ENCODE assay signal across 19 cellular contexts in genomic region chr7:55100962-55101327, GRCh38.
DNase-seq lines count a peak whose midpoint lies in the region; ATAC-seq and TF ChIP-seq lines count a peak whose summit lies in the region.
"Had no signal": no experiment of that assay in that cellular context is flagged by ENCODE, and none has a peak within 500 bp of the region (broad histone marks: within the 10 kb centered on the region; RNA-seq: fewer than 3 reads in every experiment).

No MANE protein-coding gene starts in this region.

- CTCF ChIA-PET in IMR-90 (lab: Yijun Ruan, JAX), result no interaction called here

- H3K9ac ChIP-seq in IMR-90 (ENCODE audit: low read depth, low read length), result no peak overlapping the region
- H3K9ac ChIP-seq: KMS-11 had no signal

- H3K79me1 ChIP-seq in IMR-90 (ENCODE audit: low read depth in 1 of 2, low read length in 2 of 2), result peaks cover 54 to 90% of the 10 kb centered on the region in 2 experiments

- peak overlapping the region; percentile 28; the same call in 1 of the 2 replicates for H2BK120ac ChIP-seq in IMR-90 (ENCODE audit: low read depth, low read length)

- H3K23ac ChIP-seq in IMR-90 (ENCODE audit: low read depth, low read length), result peak overlapping the region; percentile 35; the same call in 1 of the 2 replicates

- H4K8ac ChIP-seq in IMR-90 (ENCODE audit: low read depth in 2 of 2, low read length in 2 of 2), result peak overlapping the region in 1 of 2 experiments; percentile 36; a peak in 1 of 4 replicates

- no TSS peak for BruUV-seq in IMR-90 (replicated peaks; lab: Mats Ljungman, UMichigan)

- dilution Hi-C loops in IMR-90 (cut with HindIII; ENCODE audit: low sequenced_read_pairs, unreplicated experiment), result no loop called here

- no peak overlapping the region for H3K27ac Mint-ChIP-seq in nephron progenitor cell
- H3K27ac Mint-ChIP-seq: activated naive CD8-positive, alpha-beta T cell had no signal

- H3K4ac ChIP-seq in IMR-90 (ENCODE audit: low read depth, low read length), result peak overlapping the region; percentile 26; the same call in 1 of the 2 replicates

- H2AFZ ChIP-seq in IMR-90 (replicated peaks; ENCODE audit: low read length, poor library complexity), result no peak overlapping the region

- H3K27me3 ChIP-seq in IMR-90 (ENCODE audit: control insufficient read depth, insufficient read depth, low read length), result no peaks in the 10 kb centered on the region
- H3K27me3 ChIP-seq in esophagus (ENCODE audit: control insufficient read depth in 1 of 2, insufficient read depth in 2 of 2, low read length in 2 of 2), result no peaks in the 10 kb centered on the region
- no peaks in the 10 kb centered on the region for H3K27me3 ChIP-seq in lower lobe of right lung (ENCODE audit: low read depth)

- H3K4me3 Mint-ChIP-seq in nephron progenitor cell, result no peak overlapping the region
- H3K4me3 Mint-ChIP-seq: activated naive CD8-positive, alpha-beta T cell; activated T-cell treated with anti-CD3 and anti-CD28 coated beads, Interleukin-2, amount 50 U/mL, for 4 hours had no signal

- H2BK20ac ChIP-seq in IMR-90 (ENCODE audit: low read depth, low read length), result peak overlapping the region; percentile 10; the same call in 1 of the 2 replicates

- H2BK15ac ChIP-seq in IMR-90 (ENCODE audit: low read depth, low read length), result no peak overlapping the region

- no peak overlapping the region for H4K91ac ChIP-seq in IMR-90 (ENCODE audit: insufficient read depth, low read depth, low read length)

- DNase-seq in IMR-90, result no peak
- DNase-seq in lower lobe of right lung, result no peak
- DNase-seq in superior temporal gyrus (ENCODE audit: extremely low spot score), result peak; percentile 26
- DNase-seq in mucosa of descending colon, result no peak
- DNase-seq in epidermal melanocyte (ENCODE audit: insufficient read length, low spot score), result no peak
- no peak for DNase-seq in nephron progenitor cell
- DNase-seq in GF-D8 (lab: John Stamatoyannopoulos, UW), result no peak
- DNase-seq: activated CD4-positive, alpha-beta T cell treated with anti-CD3 and anti-CD28 coated beads, Interleukin-2, amount 50 U/mL, for 1 hour; activated T-cell treated with anti-CD3 and anti-CD28 coated beads, Interleukin-2, amount 50 U/mL, for 4 hours; NCI-H226; small intestine; stimulated activated naive CD4-positive, alpha-beta T cell treated with Interleukin-2 at 50 U/mL for 16 hours; T1000 had no signal

- no peak overlapping the region for H2AK9ac ChIP-seq in IMR-90 (replicated peaks; ENCODE audit: low read depth, low read length, poor library complexity)

- no peak overlapping the region; the same call in 1 of the 2 replicates for H3K18ac ChIP-seq in IMR-90 (ENCODE audit: low read depth, low read length)

- H4K5ac ChIP-seq in IMR-90 (ENCODE audit: low read depth, low read length), result peak overlapping the region; percentile 24

- TF ChIP-seq RAD21 in IMR-90 (IDR thresholded peaks at IDR 0.05; ENCODE audit: low read length), result no peak

- H3K4me2 ChIP-seq in IMR-90 (ENCODE audit: low read depth, low read length), result no peak overlapping the region
- H3K4me2 ChIP-seq: KMS-11 had no signal

- peaks cover 2% of the 10 kb centered on the region; the same call in 1 of the 2 replicates for H3K36me3 ChIP-seq in IMR-90 (ENCODE audit: control insufficient read depth, insufficient read depth, low read length)
- H3K36me3 ChIP-seq in esophagus (ENCODE audit: control insufficient read depth in 2 of 2, insufficient read depth in 2 of 2, low read length in 1 of 2), result no peaks in the 10 kb centered on the region
- no peaks in the 10 kb centered on the region for H3K36me3 ChIP-seq in lower lobe of right lung
- H3K36me3 ChIP-seq in mucosa of descending colon (ENCODE audit: low read depth), result no peaks in the 10 kb centered on the region

- TF ChIP-seq CTCF in IMR-90 (conservative IDR thresholded peaks at IDR 0.05; ENCODE audit: low read depth, low read length) (no peak), lower lobe of right lung (IDR thresholded peaks at IDR 0.05) (no peak), mucosa of descending colon (IDR thresholded peaks at IDR 0.05) (no peak), nephron progenitor cell (IDR thresholded peaks at IDR 0.05) (no peak)

- no peak overlapping the region for H3K4me3 ChIP-seq in IMR-90 (ENCODE audit: insufficient read depth, low read depth, low read length)
- H3K4me3 ChIP-seq in esophagus (ENCODE audit: low read depth in 1 of 2, low read length in 2 of 2), result peak overlapping the region in 1 of 2 donors; percentile 23
- H3K4me3 ChIP-seq in lower lobe of right lung, result no peak overlapping the region
- no peak overlapping the region for H3K4me3 ChIP-seq in mucosa of descending colon

- peaks cover 52% of the 10 kb centered on the region for H4K20me1 ChIP-seq in IMR-90 (ENCODE audit: insufficient read depth, low read length)

- peaks cover 13% of the 10 kb centered on the region for H3K27me3 Mint-ChIP-seq in nephron progenitor cell (ENCODE audit: low read depth, poor library complexity)

- no peaks in the 10 kb centered on the region for H3K9me3 Mint-ChIP-seq in nephron progenitor cell
- H3K9me3 Mint-ChIP-seq: activated T-cell treated with anti-CD3 and anti-CD28 coated beads, Interleukin-2, amount 50 U/mL, for 4 hours had no signal

- 0 out of 2 replicates have a peak overlapping the region, but pooled peaks have one; percentile 11 for H2AK5ac ChIP-seq in IMR-90 (ENCODE audit: low read depth, low read length)

- WGBS in IMR-90 (ENCODE audit: extremely low coverage in 2 of 2, insufficient read length in 1 of 2), 2 experiments, result 0% methylated on average over 1 of the region's 9 CpGs; no CpG with 5 or more reads in 1 of the 2 experiments
- WGBS in esophagus, 2 donors, result 33 to 45% methylated on average over 9 of the region's 9 CpGs

- peaks cover 32% of the 10 kb centered on the region for H3K9me1 ChIP-seq in IMR-90 (ENCODE audit: insufficient read depth, low read length)

- intact Hi-C loops in IMR-90 (cut with micrococcal nuclease) (no loop called here), lower lobe of right lung (cut with DNase I) (no loop called here), mucosa of descending colon (cut with DNase I, micrococcal nuclease) (no loop called here)

- ATAC-seq in IMR-90 (ENCODE audit: low read depth), result no peak
- ATAC-seq in lower lobe of right lung, result peak; percentile 9 to 34
- ATAC-seq in mucosa of descending colon, result no peak
- ATAC-seq: activated T-cell treated with anti-CD3 and anti-CD28 coated beads, Interleukin-2, amount 50 U/mL, for 4 hours; HCT116; left colon had no signal

- H3K14ac ChIP-seq in IMR-90 (replicated peaks; ENCODE audit: low read depth, low read length), result no peak overlapping the region

- POLR2A ChIA-PET in IMR-90 (lab: Charles Lee; ENCODE audit: unreplicated experiment), result no interaction called here

- H2BK5ac ChIP-seq in IMR-90 (ENCODE audit: low read depth, low read length, poor library complexity, severe bottlenecking), result no peak overlapping the region

- H3K27ac ChIP-seq in IMR-90 (ENCODE audit: insufficient read depth, low read length) (peak overlapping the region; percentile 13; the same call in 1 of the 2 replicates), esophagus (ENCODE audit: low read depth in 2 of 2, low read length in 1 of 2) (peak overlapping the region; percentile 88 to 96), lower lobe of right lung (peak overlapping the region; percentile 64)
- H3K27ac ChIP-seq: HL-60, KMS-11 had no signal

- no peaks in the 10 kb centered on the region for H3K36me3 Mint-ChIP-seq in nephron progenitor cell (ENCODE audit: low read depth)
- H3K36me3 Mint-ChIP-seq: activated naive CD8-positive, alpha-beta T cell had no signal

- no peak for TF ChIP-seq POLR2A in IMR-90 (IDR thresholded peaks at IDR 0.05; ENCODE audit: low read depth, low read length)

- in situ Hi-C loops in IMR-90 (cut with MboI; ENCODE audit: low sequenced_read_pairs), result no loop called here

- no peak overlapping the region for H3K56ac ChIP-seq in IMR-90 (ENCODE audit: extremely low read depth, insufficient read depth, low read length)

- H3K9me3 ChIP-seq in IMR-90 (ENCODE audit: control insufficient read depth, insufficient read depth, low read length) (no peaks in the 10 kb centered on the region), esophagus (ENCODE audit: control insufficient read depth in 2 of 2, insufficient read depth in 1 of 2, low read depth in 1 of 2, low read length in 1 of 2) (no peaks in the 10 kb centered on the region), lower lobe of right lung (no peaks in the 10 kb centered on the region), mucosa of descending colon (no peaks in the 10 kb centered on the region)

- H3K4me1 ChIP-seq in IMR-90 (ENCODE audit: control insufficient read depth, insufficient read depth, low read length) (peaks cover 32% of the 10 kb centered on the region), esophagus (ENCODE audit: control insufficient read depth in 2 of 2, insufficient read depth in 2 of 2, low read length in 1 of 2) (peaks cover 8 to 15% of the 10 kb centered on the region in 2 donors), lower lobe of right lung (peaks cover 42% of the 10 kb centered on the region), mucosa of descending colon (ENCODE audit: low read depth) (peaks cover 8% of the 10 kb centered on the region)

- peaks cover 42% of the 10 kb centered on the region for H3K4me1 Mint-ChIP-seq in nephron progenitor cell

TF ChIP-seq in IMR-90, 13 proteins besides CTCF, POLR2A, EP300 and RAD21 (continues in another document):
- no peak for TF ChIP-seq CEBPB (IDR thresholded peaks at IDR 0.05; ENCODE audit: low read depth, low read length)
- TF ChIP-seq RFX5 (IDR thresholded peaks at IDR 0.05; ENCODE audit: low read depth, low read length), result no peak
- TF ChIP-seq MAFK (IDR thresholded peaks at IDR 0.05; ENCODE audit: low read depth, low read length), result no peak
- TF ChIP-seq FOS (IDR thresholded peaks at IDR 0.05; ENCODE audit: low read depth, low read length), result no peak
- TF ChIP-seq USF2 (IDR thresholded peaks at IDR 0.05; ENCODE audit: low read depth, low read length), result no peak
- TF ChIP-seq SMC3 (IDR thresholded peaks at IDR 0.05; ENCODE audit: low read depth, low read length), result no peak
- no peak for TF ChIP-seq NFE2L2 (IDR thresholded peaks at IDR 0.05; ENCODE audit: low read depth, low read length)
- TF ChIP-seq MXI1 (IDR thresholded peaks at IDR 0.05; ENCODE audit: borderline replicate concordance, low read depth, low read length), result no peak
- TF ChIP-seq MAZ (IDR thresholded peaks at IDR 0.05; ENCODE audit: borderline replicate concordance, low read depth, low read length), result no peak
- no peak for TF ChIP-seq RCOR1 (IDR thresholded peaks at IDR 0.05; ENCODE audit: insufficient replicate concordance, low read length)

Comparison
In these comparisons a context has a peak if more than half of its experiments do, and no peak if none do; other contexts are left out.
1. ATAC-seq: peak in lower lobe of right lung (2 of 2); none in IMR-90 (single experiment) and mucosa of descending colon (single experiment).
2. H3K27ac ChIP-seq: peak in every context shown above with its lines; median percentile 92 in esophagus; 64 in lower lobe of right lung; 13 in IMR-90.